In genomic region chr12:100995201-100995600, GRCh38 we compare ENCODE assay signal across 10 cellular contexts.
A peak's percentile ranks its signal among the peaks of the same experiment; 100 is the strongest.
DNase-seq lines count a peak whose midpoint lies in the region; ATAC-seq and TF ChIP-seq lines count a peak whose summit lies in the region.
"Had no signal": no experiment of that assay in that cellular context is flagged by ENCODE, and none has a peak within 500 bp of the region (broad histone marks: within the 10 kb centered on the region; RNA-seq: fewer than 3 reads in every experiment).

No MANE protein-coding gene starts in this region.

- no peaks in the 10 kb centered on the region for H3K27me3 ChIP-seq in adipocyte (replicated peaks; ENCODE audit: control insufficient read depth, insufficient read depth, low read length)
- no peaks in the 10 kb centered on the region for H3K27me3 ChIP-seq in upper lobe of right lung

- no peak overlapping the region for H3K27ac ChIP-seq in upper lobe of right lung

- H3K9me3 ChIP-seq in adipocyte (ENCODE audit: control insufficient read depth, low read length) (no peaks in the 10 kb centered on the region), upper lobe of right lung (no peaks in the 10 kb centered on the region)

- in situ Hi-C loops in G401 (cut with HindIII; ENCODE audit: low sequenced_read_pairs): no loop called here

- TF ChIP-seq CTCF in upper lobe of right lung (IDR thresholded peaks at IDR 0.05): no peak

- DNase-seq in adipocyte (ENCODE audit: low read depth) (peak; percentile 27), renal cortical epithelial cell (ENCODE audit: low read depth) (peak; percentile 47), cortex of kidney (lab: John Stamatoyannopoulos, UW) (no peak), G401 (ENCODE audit: low spot score) (no peak), upper lobe of right lung (no peak)
- DNase-seq: NCI-H1930; stimulated activated CD4-positive, alpha-beta T cell treated with anti-CD3 and anti-CD28 coated beads, Interleukin-4, amount 100 ng/mL, for 1 hour had no signal

- intact Hi-C loops in upper lobe of right lung (cut with DNase I): no loop called here

- no peak overlapping the region for H3K4me3 ChIP-seq in adipocyte (ENCODE audit: low read length)
- no peak overlapping the region for H3K4me3 ChIP-seq in upper lobe of right lung

- ATAC-seq in GM19395 (IDR thresholded peaks at IDR 0.05; ENCODE audit: unreplicated experiment) (peak; percentile 73), HG03103 (IDR thresholded peaks at IDR 0.05; ENCODE audit: low read depth, unreplicated experiment) (peak; percentile 51), upper lobe of right lung (no peak), GM19452 (IDR thresholded peaks at IDR 0.05; ENCODE audit: unreplicated experiment) (no peak)

- H3K4me1 ChIP-seq in adipocyte (ENCODE audit: control insufficient read depth, insufficient read depth, low read length) (no peaks in the 10 kb centered on the region), upper lobe of right lung (no peaks in the 10 kb centered on the region)

- H3K9ac ChIP-seq in adipocyte (ENCODE audit: low read length): no peak overlapping the region

- H3K36me3 ChIP-seq in adipocyte (ENCODE audit: control insufficient read depth, insufficient read depth, low read length, severe bottlenecking) (no peaks in the 10 kb centered on the region), upper lobe of right lung (no peaks in the 10 kb centered on the region)

Comparison
In these comparisons a context has a peak if more than half of its experiments do, and no peak if none do; other contexts are left out.
1. ATAC-seq: peak in GM19395 (single experiment) and HG03103 (single experiment); none in upper lobe of right lung (single experiment) and GM19452 (single experiment).
2. DNase-seq: peak in adipocyte (single experiment) and renal cortical epithelial cell (single experiment); none in cortex of kidney (single experiment), G401 (single experiment) and upper lobe of right lung (single experiment).